Comparison of ENCODE assay signal across 29 cellular contexts in genomic region chr3:126923895-126924294, GRCh38.
"Had no signal": no experiment of that assay in that cellular context is flagged by ENCODE, and none has a peak within 500 bp of the region (broad histone marks: within the 10 kb centered on the region; RNA-seq: fewer than 3 reads in every experiment).

No MANE protein-coding gene starts in this region.

- H3K4me1 ChIP-seq: right lobe of liver had no signal

- ATAC-seq: naive thymus-derived CD8-positive, alpha-beta T cell; right cardiac atrium had no signal

- H3K4me2 ChIP-seq: smooth muscle cell had no signal

- DNase-seq: naive thymus-derived CD8-positive, alpha-beta T cell; nephron progenitor cell; nucleus accumbens; pancreas; psoas muscle; right cardiac atrium; right lobe of liver; stimulated activated CD4-positive, alpha-beta T cell treated with anti-CD3 and anti-CD28 coated beads, Interleukin-15, amount 100 ng/mL, for 24 hours; stimulated activated CD4-positive, alpha-beta T cell treated with anti-CD3 and anti-CD28 coated beads, Interleukin-2, amount 100 ng/mL, for 24 hours; stimulated activated CD4-positive, alpha-beta T cell treated with anti-CD3 and anti-CD28 coated beads, Interleukin-2, amount 100 ng/mL, for 48 hours; stimulated activated CD4-positive, alpha-beta T cell treated with anti-CD3 and anti-CD28 coated beads, Interleukin-4, amount 100 ng/mL, for 24 hours; stimulated activated naive B cell treated with anti-CD40 and anti-IgM and Interleukin-4, amounts not matched to agents 10 μg/mL and 1 μg/mL and 100 μg/mL, for 72 hours; stimulated activated naive CD4-positive, alpha-beta T cell treated with Interleukin-2 at 50 U/mL for 16 hours; stomach; thyroid gland; trophoblast cell had no signal

- H3K27ac ChIP-seq: neutrophil, pancreas, psoas muscle, right lobe of liver, stomach, thoracic aorta, thyroid gland, tibial nerve, vagina had no signal

- H3K27ac Mint-ChIP-seq: naive thymus-derived CD8-positive, alpha-beta T cell; natural killer cell treated with Interleukin-12 subunit alpha and Interleukin-12 subunit beta and Interleukin-15 and Interleukin-18, amount 100 ng/mL, for 72 hours; nephron progenitor cell; progenitor cell of endocrine pancreas; stimulated activated effector memory CD8-positive, alpha-beta T cell treated with anti-CD3 and anti-CD28 coated beads, Interleukin-12 subunit alpha, Interleukin-12 subunit beta, amount 100 ng/mL, for 72 hours; stimulated activated naive B cell treated with anti-CD40 and anti-IgM and Interleukin-4, amounts not matched to agents 10 μg/mL and 1 μg/mL and 100 μg/mL, for 72 hours; stimulated activated naive CD8-positive, alpha-beta T cell treated with anti-CD3 and anti-CD28 coated beads, Interleukin-15, Interleukin-2, amounts not matched to agents 100 ng/mL and 50 ng/mL, for 24 hours had no signal

- FAIRE-seq: pancreas, urothelium cell line had no signal

- H3K9me3 ChIP-seq: neutrophil, pancreas, psoas muscle, right lobe of liver, stomach, thoracic aorta, thyroid gland, tibial nerve, upper lobe of left lung, vagina had no signal

- H3K9me3 Mint-ChIP-seq: natural killer cell treated with Interleukin-12 subunit alpha and Interleukin-12 subunit beta and Interleukin-15 and Interleukin-18, amount 100 ng/mL, for 72 hours; stimulated activated effector memory CD8-positive, alpha-beta T cell treated with anti-CD3 and anti-CD28 coated beads, Interleukin-12 subunit alpha, Interleukin-12 subunit beta, amount 100 ng/mL, for 72 hours had no signal

- H3K27me3 ChIP-seq: pancreas, right lobe of liver, stomach, thyroid gland, tibial nerve, upper lobe of left lung, vagina had no signal

- H3K36me3 ChIP-seq: neutrophil, pancreas, right lobe of liver, stomach, thoracic aorta, thyroid gland, tibial nerve, upper lobe of left lung, vagina had no signal

- H3K27me3 Mint-ChIP-seq: stimulated activated naive CD8-positive, alpha-beta T cell treated with anti-CD3 and anti-CD28 coated beads, Interleukin-15, Interleukin-2, amounts not matched to agents 100 ng/mL and 50 ng/mL, for 24 hours had no signal

- H3K4me3 Mint-ChIP-seq: naive thymus-derived CD8-positive, alpha-beta T cell; nephron progenitor cell; neural crest cell; stimulated activated effector memory CD8-positive, alpha-beta T cell treated with anti-CD3 and anti-CD28 coated beads, Interleukin-12 subunit alpha, Interleukin-12 subunit beta, amount 100 ng/mL, for 72 hours; stimulated activated naive B cell treated with anti-CD40 and anti-IgM and Interleukin-4, amounts not matched to agents 10 μg/mL and 1 μg/mL and 100 μg/mL, for 72 hours; stimulated activated naive CD8-positive, alpha-beta T cell treated with anti-CD3 and anti-CD28 coated beads, Interleukin-15, Interleukin-2, amounts not matched to agents 100 ng/mL and 50 ng/mL, for 24 hours had no signal

- H3K36me3 Mint-ChIP-seq: stimulated activated effector memory CD8-positive, alpha-beta T cell treated with anti-CD3 and anti-CD28 coated beads, Interleukin-12 subunit alpha, Interleukin-12 subunit beta, amount 100 ng/mL, for 72 hours had no signal

- H3K4me3 ChIP-seq: pancreas, psoas muscle, right lobe of liver, skin epidermis, smooth muscle cell, stomach, thoracic aorta, thyroid gland, tibial nerve, upper lobe of left lung, vagina had no signal
